14 cellular contexts compared by ENCODE assay signal in genomic region chr1:224057461-224058199, GRCh38.
"Had no signal": no experiment of that assay in that cellular context is flagged by ENCODE, and none has a peak within 500 bp of the region (broad histone marks: within the 10 kb centered on the region; RNA-seq: fewer than 3 reads in every experiment).

No MANE protein-coding gene starts in this region.

- H3K4me3 ChIP-seq: cardiac muscle cell, thoracic aorta had no signal

- H3K27me3 ChIP-seq: cardiac muscle cell had no signal

- ATAC-seq: left cardiac atrium; natural killer cell; sciatic nerve; stimulated activated naive CD8-positive, alpha-beta T cell treated with anti-CD3 and anti-CD28 coated beads, Interleukin-15, amount 100 ng/mL, for 72 hours; T-cell had no signal

- DNase-seq: activated CD4-positive, alpha-beta T cell treated with anti-CD3 and anti-CD28 coated beads for 48 hours; activated naive CD4-positive, alpha-beta T cell; aorta; effector CD8-positive, alpha-beta T cell; hypothalamus; left cardiac atrium; natural killer cell; occipital lobe; stimulated activated CD4-positive, alpha-beta T cell treated with anti-CD3 and anti-CD28 coated beads, Interleukin-4, amount 100 ng/mL, for 24 hours; stimulated activated naive CD8-positive, alpha-beta T cell treated with anti-CD3 and anti-CD28 coated beads, Interleukin-15, amount 100 ng/mL, for 72 hours; T-cell had no signal

- H3K9me3 ChIP-seq: thoracic aorta had no signal

- H3K27ac ChIP-seq: cardiac muscle cell, thoracic aorta had no signal

- H3K36me3 ChIP-seq: cardiac muscle cell, thoracic aorta had no signal
